In genomic region chr10:14200645-14201534, GRCh38 we compare ENCODE assay signal across 1 cellular context.
TF ChIP-seq lines count a peak whose summit lies in the region.

No MANE protein-coding gene starts in this region.

TF ChIP-seq in HCT116, 20 proteins besides CTCF, POLR2A, EP300 and RAD21 (continued from another document):
- no peak for TF ChIP-seq CEBPB (IDR thresholded peaks at IDR 0.05; ENCODE audit: low read depth)
